29 cellular contexts compared by ENCODE assay signal in genomic region chr6:10960171-10960570, GRCh38.
"Had no signal": no experiment of that assay in that cellular context is flagged by ENCODE, and none has a peak within 500 bp of the region (broad histone marks: within the 10 kb centered on the region; RNA-seq: fewer than 3 reads in every experiment).

No MANE protein-coding gene starts in this region.

- H3K4me3 Mint-ChIP-seq: dendritic cell treated with granulocyte-macrophage colony-stimulating factor and Interleukin-4, amounts not matched to agents 40 ng/mL and 50 ng/mL, for 4 days; effector memory CD8-positive, alpha-beta T cell; endodermal cell had no signal

- DNase-seq: colonic mucosa; cortex of kidney; dermis blood vessel endothelial cell; dorsolateral prefrontal cortex; effector CD4-positive, alpha-beta T cell; effector CD8-positive, alpha-beta T cell; effector memory CD4-positive, alpha-beta T cell; effector memory CD8-positive, alpha-beta T cell; endodermal cell; erythroblast; esophagus squamous epithelium; foreskin fibroblast; foreskin keratinocyte; foreskin melanocyte; gastrocnemius medialis; glutamatergic neuron; head of caudate nucleus; heart left ventricle; heart right ventricle had no signal

- H3K27me3 ChIP-seq: colonic mucosa, dorsolateral prefrontal cortex, esophagus muscularis mucosa, esophagus squamous epithelium, foreskin keratinocyte, gastrocnemius medialis, gastroesophageal sphincter, heart left ventricle, heart right ventricle had no signal

- FAIRE-seq: colon, endometrium, endothelial cell of umbilical vein, frontal cortex had no signal

- H3K27ac Mint-ChIP-seq: dendritic cell treated with granulocyte-macrophage colony-stimulating factor and Interleukin-4, amounts not matched to agents 40 ng/mL and 50 ng/mL, for 4 days; effector memory CD8-positive, alpha-beta T cell; endodermal cell had no signal

- H3K4me1 ChIP-seq: colonic mucosa, esophagus muscularis mucosa, esophagus squamous epithelium, gastrocnemius medialis, gastroesophageal sphincter had no signal

- H3K4me3 ChIP-seq: colonic mucosa, coronary artery, dorsolateral prefrontal cortex, esophagus muscularis mucosa, esophagus squamous epithelium, gastrocnemius medialis, gastroesophageal sphincter, heart left ventricle, heart right ventricle had no signal

- H3K27ac ChIP-seq: colonic mucosa, coronary artery, dorsolateral prefrontal cortex, epithelial cell of prostate, esophagus muscularis mucosa, esophagus squamous epithelium, foreskin keratinocyte, gastrocnemius medialis, gastroesophageal sphincter, heart left ventricle, heart right ventricle had no signal

- H3K9me3 Mint-ChIP-seq: dendritic cell treated with granulocyte-macrophage colony-stimulating factor and Interleukin-4, amounts not matched to agents 40 ng/mL and 50 ng/mL, for 4 days had no signal

- H3K36me3 ChIP-seq: colonic mucosa, esophagus muscularis mucosa, esophagus squamous epithelium, gastrocnemius medialis, gastroesophageal sphincter, heart left ventricle, heart right ventricle had no signal

- H3K9me3 ChIP-seq: colonic mucosa, esophagus muscularis mucosa, esophagus squamous epithelium, gastrocnemius medialis, gastroesophageal sphincter, heart left ventricle, heart right ventricle had no signal

- ATAC-seq: effector memory CD8-positive, alpha-beta T cell; esophagus mucosa; foreskin keratinocyte; gastrocnemius medialis; gastroesophageal sphincter; heart left ventricle; heart right ventricle had no signal
